ENCODE assay signal across 16 cellular contexts in genomic region chr1:94920061-94920460, GRCh38. TPM values are rescaled to one million over a fixed set of nuclear protein-coding genes. Genes with fewer than 3 reads are reported as not detected.
DNase-seq lines count a peak whose midpoint lies in the region; ATAC-seq and TF ChIP-seq lines count a peak whose summit lies in the region.
"Had no signal": no experiment of that assay in that cellular context is flagged by ENCODE, and none has a peak within 500 bp of the region (broad histone marks: within the 10 kb centered on the region; RNA-seq: fewer than 3 reads in every experiment).

No MANE protein-coding gene starts in this region.

- ATAC-seq in left ventricle myocardium superior (peak; percentile 48), HG02678 (IDR thresholded peaks at IDR 0.05; ENCODE audit: unreplicated experiment) (no peak), HG03432 (IDR thresholded peaks at IDR 0.05; ENCODE audit: unreplicated experiment) (no peak), GM21447 (IDR thresholded peaks at IDR 0.05; ENCODE audit: unreplicated experiment) (no peak)
- ATAC-seq: stimulated activated effector memory CD8-positive, alpha-beta T cell treated with anti-CD3 and anti-CD28 coated beads, Interleukin-12 subunit alpha, Interleukin-12 subunit beta, amount 100 ng/mL, for 72 hours had no signal

- peak overlapping the region; percentile 40 for H3K4me3 Mint-ChIP-seq in progenitor cell of endocrine pancreas (ENCODE audit: low read depth)
- H3K4me3 Mint-ChIP-seq: stimulated activated effector memory CD8-positive, alpha-beta T cell treated with anti-CD3 and anti-CD28 coated beads, Interleukin-12 subunit alpha, Interleukin-12 subunit beta, amount 100 ng/mL, for 72 hours had no signal

- peaks cover 72% of the 10 kb centered on the region for H3K4me1 Mint-ChIP-seq in progenitor cell of endocrine pancreas (ENCODE audit: low read depth)

- peak overlapping the region; percentile 89 for H3K27ac Mint-ChIP-seq in progenitor cell of endocrine pancreas
- H3K27ac Mint-ChIP-seq: stimulated activated effector memory CD8-positive, alpha-beta T cell treated with anti-CD3 and anti-CD28 coated beads, Interleukin-12 subunit alpha, Interleukin-12 subunit beta, amount 100 ng/mL, for 72 hours had no signal

- DNase-seq in ELF-1 (ENCODE audit: low read depth, low spot score) (peak; percentile 42), left ventricle myocardium superior (no peak), progenitor cell of endocrine pancreas (ENCODE audit: low spot score, unreplicated experiment) (no peak), anterior cingulate cortex (lab: John Stamatoyannopoulos, UW) (no peak)
- DNase-seq: activated CD4-positive, alpha-beta T cell treated with anti-CD3 and anti-CD28 coated beads, Interleukin-2, amount 50 U/mL, for 4 hours; activated gamma-delta T cell; H7; NCI-H1417 treated with DMSO at 0.1 percent for 48 hours; nucleus accumbens; stimulated activated CD4-positive, alpha-beta T cell treated with anti-CD3 and anti-CD28 coated beads, Interleukin-1b, Interleukin-23, amount 100 ng/mL, for 48 hours had no signal

- H3K27ac ChIP-seq in VCaP = peak overlapping the region; percentile 83
- H3K27ac ChIP-seq: BLaER1 had no signal

- peaks cover 22% of the 10 kb centered on the region for H3K36me3 Mint-ChIP-seq in progenitor cell of endocrine pancreas (ENCODE audit: insufficient read depth)
- H3K36me3 Mint-ChIP-seq: stimulated activated effector memory CD8-positive, alpha-beta T cell treated with anti-CD3 and anti-CD28 coated beads, Interleukin-12 subunit alpha, Interleukin-12 subunit beta, amount 100 ng/mL, for 72 hours had no signal

- intact Hi-C loops in left ventricle myocardium superior (cut with micrococcal nuclease) = no loop called here

- no peaks in the 10 kb centered on the region for H3K27me3 Mint-ChIP-seq in progenitor cell of endocrine pancreas

- no peaks in the 10 kb centered on the region for H3K9me3 Mint-ChIP-seq in progenitor cell of endocrine pancreas (ENCODE audit: low read depth)
- H3K9me3 Mint-ChIP-seq: stimulated activated effector memory CD8-positive, alpha-beta T cell treated with anti-CD3 and anti-CD28 coated beads, Interleukin-12 subunit alpha, Interleukin-12 subunit beta, amount 100 ng/mL, for 72 hours had no signal

- TF ChIP-seq CTCF in VCaP (conservative IDR thresholded peaks at IDR 0.05) (no peak), progenitor cell of endocrine pancreas (IDR thresholded peaks at IDR 0.05; ENCODE audit: unreplicated experiment) (no peak)

RNA-seq across cellular contexts. Expression of gene CNN3, which starts 6.8 kb away (rescaled TPM):
- total RNA-seq in left ventricle myocardium superior (51.8 TPM), progenitor cell of endocrine pancreas (341 and 342 TPM in 2 replicates)
